In genomic region chrX:95318882-95319281, GRCh38 we compare ENCODE assay signal across 7 cellular contexts.
DNase-seq lines count a peak whose midpoint lies in the region; ATAC-seq and TF ChIP-seq lines count a peak whose summit lies in the region.

No MANE protein-coding gene starts in this region.

- no peaks in the 10 kb centered on the region for H3K4me1 Mint-ChIP-seq in activated T-cell treated with anti-CD3 and anti-CD28 coated beads, Interleukin-2, amount 50 U/mL, for 4 hours (ENCODE audit: low read depth)

- no peak overlapping the region for H3K4me3 Mint-ChIP-seq in activated T-cell treated with anti-CD3 and anti-CD28 coated beads, Interleukin-2, amount 50 U/mL, for 4 hours

- intact Hi-C loops in esophagus squamous epithelium (cut with DNase I): no loop called here

- no peaks in the 10 kb centered on the region for H3K9me3 Mint-ChIP-seq in activated T-cell treated with anti-CD3 and anti-CD28 coated beads, Interleukin-2, amount 50 U/mL, for 4 hours

- no peak overlapping the region for H3K4me3 ChIP-seq in liver (ENCODE audit: low read depth in 1 of 3, low read length in 3 of 3)
- no peak overlapping the region for H3K4me3 ChIP-seq in esophagus squamous epithelium

- H3K27ac ChIP-seq in liver (ENCODE audit: low read depth in 1 of 2, low read length in 2 of 2): no peak overlapping the region
- H3K27ac ChIP-seq in esophagus squamous epithelium: no peak overlapping the region

- peak in 1 of 2 donors; percentile 50 for TF ChIP-seq RAD21 in liver (IDR thresholded peaks at IDR 0.05)

- peak; percentile 59 for ATAC-seq in HG03025 (IDR thresholded peaks at IDR 0.05; ENCODE audit: low FRiP score, unreplicated experiment)
- ATAC-seq in activated T-cell treated with anti-CD3 and anti-CD28 coated beads, Interleukin-2, amount 50 U/mL, for 4 hours: no peak

- in situ Hi-C loops in SK-MEL-5 (cut with HindIII; ENCODE audit: low pct_unique_long_range_greater_than_20kb, low sequenced_read_pairs): no loop called here

- DNase-seq in SK-MEL-5 (ENCODE audit: low read depth, low spot score) (peak; percentile 69), NCI-H2171 treated with DMSO at 0.1 percent for 48 hours (lab: John Stamatoyannopoulos, UW) (no peak), esophagus squamous epithelium (lab: John Stamatoyannopoulos, UW) (no peak)
- DNase-seq in activated T-cell treated with anti-CD3 and anti-CD28 coated beads, Interleukin-2, amount 50 U/mL, for 4 hours: no peak

- H3K27me3 ChIP-seq in liver (ENCODE audit: control insufficient read depth in 4 of 4, insufficient read depth in 4 of 4, low read length in 3 of 4) (peaks cover 0 to 2% (median 0%) of the 10 kb centered on the region in 4 donors), esophagus squamous epithelium (no peaks in the 10 kb centered on the region)

- 49% methylated on average over 4 of the region's 4 CpGs for WGBS in liver
- 19 to 80% methylated on average over 2 to 3 of the region's 4 CpGs for WGBS in esophagus squamous epithelium, 2 donors

- H3K4me1 ChIP-seq in liver (ENCODE audit: control insufficient read depth in 4 of 4, insufficient read depth in 4 of 4, low read length in 3 of 4) (no peaks in the 10 kb centered on the region), esophagus squamous epithelium (no peaks in the 10 kb centered on the region)

- no peak overlapping the region for H3K9ac ChIP-seq in liver (ENCODE audit: low read depth in 1 of 2, low read length in 2 of 2)

- H3K9me3 ChIP-seq in liver (ENCODE audit: control insufficient read depth in 4 of 4, low read length in 3 of 4) (no peaks in the 10 kb centered on the region), esophagus squamous epithelium (no peaks in the 10 kb centered on the region)

- TF ChIP-seq CTCF in GM12873 (IDR thresholded peaks at IDR 0.05; ENCODE audit: insufficient read depth, low read depth, low read length, missing control alignments): peak; percentile 56
- TF ChIP-seq CTCF in liver (IDR thresholded peaks at IDR 0.05; ENCODE audit: low read depth, low read length, missing input control): peak; percentile 17
- TF ChIP-seq CTCF in esophagus squamous epithelium (IDR thresholded peaks at IDR 0.05): peak in 2 of 6 experiments; percentile 14 to 16

- no peak for TF ChIP-seq POLR2A in esophagus squamous epithelium (IDR thresholded peaks at IDR 0.05)

- H3K36me3 ChIP-seq in liver (ENCODE audit: control insufficient read depth in 4 of 4, insufficient read depth in 3 of 4, low read depth in 1 of 4, low read length in 3 of 4): no peaks in the 10 kb centered on the region
- no peaks in the 10 kb centered on the region for H3K36me3 ChIP-seq in esophagus squamous epithelium

- no peaks in the 10 kb centered on the region for H3K36me3 Mint-ChIP-seq in activated T-cell treated with anti-CD3 and anti-CD28 coated beads, Interleukin-2, amount 50 U/mL, for 4 hours (ENCODE audit: insufficient read depth)

- no peaks in the 10 kb centered on the region for H3K27me3 Mint-ChIP-seq in activated T-cell treated with anti-CD3 and anti-CD28 coated beads, Interleukin-2, amount 50 U/mL, for 4 hours (ENCODE audit: low read depth)

TF ChIP-seq in liver, 16 proteins besides CTCF, POLR2A, EP300 and RAD21:
- TF ChIP-seq ATF3 (IDR thresholded peaks at IDR 0.05) (no peak), REST (IDR thresholded peaks at IDR 0.05) (no peak), EGR1 (IDR thresholded peaks at IDR 0.05; ENCODE audit: low read depth in 2 of 2) (no peak)
